In genomic region chr1:33045246-33045645, GRCh38 we compare ENCODE assay signal across 11 cellular contexts. TPM values are rescaled to one million over a fixed set of nuclear protein-coding genes. Genes with fewer than 3 reads are reported as not detected.
DNase-seq lines count a peak whose midpoint lies in the region; ATAC-seq and TF ChIP-seq lines count a peak whose summit lies in the region.
"Had no signal": no experiment of that assay in that cellular context is flagged by ENCODE, and none has a peak within 500 bp of the region (broad histone marks: within the 10 kb centered on the region; RNA-seq: fewer than 3 reads in every experiment).

No MANE protein-coding gene starts in this region.

- intact Hi-C loops in lower lobe of right lung (cut with DNase I), result no loop called here

- TF ChIP-seq CTCF in BE2C (IDR thresholded peaks at IDR 0.05; ENCODE audit: low read depth, low read length) (no peak), HEK293 (tag by site-specific recombination; IDR thresholded peaks at IDR 0.05) (no peak), lower lobe of right lung (IDR thresholded peaks at IDR 0.05) (no peak)

- peak; percentile 10 for DNase-seq in BE2C
- no peak for DNase-seq in lower lobe of right lung
- DNase-seq in GM19238 (ENCODE audit: insufficient read length, low spot score), result no peak
- DNase-seq in central memory CD4-positive, alpha-beta T cell, result no peak
- DNase-seq: T-helper 9 cell had no signal

- POLR2A ChIA-PET in HEK293 (lab: Yijun Ruan, JAX), result no interaction called here

- H3K4me3 ChIP-seq in BE2C (ENCODE audit: low read depth, low read length) (no peak overlapping the region), HEK293 (ENCODE audit: low read depth, low read length) (no peak overlapping the region), lower lobe of right lung (no peak overlapping the region)

- CTCF ChIA-PET in HEK293 (lab: Yijun Ruan, JAX), result interaction anchor here (0.7 to 1.0 kb wide), 2 partner anchors 9 to 568 kb away, joined by 3 to 5 read pairs; no protein-coding TSS in a partner anchor

- ATAC-seq in activated T-helper 17 cell treated with anti-CD3 and anti-CD28 coated beads, Interleukin-2, amount 50 U/mL, for 72 hours (replicated peaks), result peak; percentile 29
- ATAC-seq in lower lobe of right lung (peak; percentile 52 to 61), GM21367 (IDR thresholded peaks at IDR 0.05; ENCODE audit: unreplicated experiment) (no peak), GM18505 (IDR thresholded peaks at IDR 0.05; ENCODE audit: unreplicated experiment) (no peak)

- no peaks in the 10 kb centered on the region for H3K36me3 Mint-ChIP-seq in activated T-helper 17 cell treated with anti-CD3 and anti-CD28 coated beads, Interleukin-2, amount 50 U/mL, for 72 hours (ENCODE audit: low read depth)

- H3K4me1 ChIP-seq in BE2C (no peaks in the 10 kb centered on the region), HEK293 (ENCODE audit: control insufficient read depth, insufficient read depth, low read length) (peaks cover 5% of the 10 kb centered on the region; the same call in 1 of the 2 replicates), lower lobe of right lung (peaks cover 13% of the 10 kb centered on the region)

- H3K27ac ChIP-seq in HEK293 (ENCODE audit: extremely low read depth, low read depth, low read length) (no peak overlapping the region), lower lobe of right lung (no peak overlapping the region)
- H3K27ac ChIP-seq: KMS-11 had no signal

- peaks cover 6% of the 10 kb centered on the region for H3K4me1 Mint-ChIP-seq in activated T-helper 17 cell treated with anti-CD3 and anti-CD28 coated beads, Interleukin-2, amount 50 U/mL, for 72 hours
- H3K4me1 Mint-ChIP-seq: B cell had no signal

- H3K9me3 ChIP-seq in BE2C (no peaks in the 10 kb centered on the region), HEK293 (ENCODE audit: control insufficient read depth, insufficient read depth, low read depth, low read length) (no peaks in the 10 kb centered on the region), lower lobe of right lung (no peaks in the 10 kb centered on the region)

- peak overlapping the region; percentile 59 for H3K27ac Mint-ChIP-seq in activated T-helper 17 cell treated with anti-CD3 and anti-CD28 coated beads, Interleukin-2, amount 50 U/mL, for 72 hours
- H3K27ac Mint-ChIP-seq: B cell had no signal

- no peak for TF ChIP-seq POLR2A in GM18505 (IDR thresholded peaks at IDR 0.05; ENCODE audit: borderline replicate concordance, extremely low read depth, insufficient read depth, insufficient read length)

- no peak overlapping the region for H3K4me3 Mint-ChIP-seq in activated T-helper 17 cell treated with anti-CD3 and anti-CD28 coated beads, Interleukin-2, amount 50 U/mL, for 72 hours
- H3K4me3 Mint-ChIP-seq: B cell had no signal

- H3K9me3 Mint-ChIP-seq in activated T-helper 17 cell treated with anti-CD3 and anti-CD28 coated beads, Interleukin-2, amount 50 U/mL, for 72 hours, result no peaks in the 10 kb centered on the region

- H3K27me3 ChIP-seq in BE2C (no peaks in the 10 kb centered on the region), lower lobe of right lung (ENCODE audit: low read depth) (no peaks in the 10 kb centered on the region)

- H3K27me3 Mint-ChIP-seq in activated T-helper 17 cell treated with anti-CD3 and anti-CD28 coated beads, Interleukin-2, amount 50 U/mL, for 72 hours, result no peaks in the 10 kb centered on the region

- H3K36me3 ChIP-seq in BE2C (no peaks in the 10 kb centered on the region), HEK293 (ENCODE audit: control insufficient read depth in 2 of 2, insufficient read depth in 1 of 2, low read length in 2 of 2) (no peaks in the 10 kb centered on the region), lower lobe of right lung (no peaks in the 10 kb centered on the region)

TF ChIP-seq in HEK293, 187 proteins besides CTCF, POLR2A, EP300 and RAD21:
- TF ChIP-seq ZNF335 (tag by site-specific recombination; conservative IDR thresholded peaks at IDR 0.05) (0 out of 2 replicates have a peak, but pooled peaks have one; percentile 18), ZNF596 (tag by site-specific recombination; IDR thresholded peaks at IDR 0.05) (no peak)

RNA-seq across cellular contexts. Expression of gene AK2, which starts 8.6 kb away (rescaled TPM):
- polyA plus RNA-seq in BE2C (2012; ENCODE audit: insufficient read depth, insufficient read length, low read depth), result 206 TPM
- 100 to 1,000 TPM; 304 to 372 TPM for total RNA-seq in activated T-helper 17 cell treated with anti-CD3 and anti-CD28 coated beads, Interleukin-2, amount 50 U/mL, for 72 hours
- 103 TPM for total RNA-seq in lower lobe of right lung

RNA-seq across cellular contexts. Expression of gene AZIN2, which starts 35.7 kb away (rescaled TPM):
- not detected for polyA plus RNA-seq in BE2C (2012; ENCODE audit: insufficient read depth, insufficient read length, low read depth)
- total RNA-seq in activated T-helper 17 cell treated with anti-CD3 and anti-CD28 coated beads, Interleukin-2, amount 50 U/mL, for 72 hours, result 1 to 10 TPM; 3.4 to 3.7 TPM
- 2.4 TPM for total RNA-seq in lower lobe of right lung

Comparison
In these comparisons a context has a peak if more than half of its experiments do, and no peak if none do; other contexts are left out.
1. ATAC-seq: peak in activated T-helper 17 cell treated with anti-CD3 and anti-CD28 coated beads, Interleukin-2, amount 50 U/mL, for 72 hours (single experiment) and lower lobe of right lung (2 of 2); none in GM21367 (single experiment) and GM18505 (single experiment).